ENCODE assay signal across 8 cellular contexts in genomic region chr6:134822920-134823430, GRCh38.
DNase-seq lines count a peak whose midpoint lies in the region; ATAC-seq and TF ChIP-seq lines count a peak whose summit lies in the region.

No MANE protein-coding gene starts in this region.

- H3K4me1 ChIP-seq in DND-41 (ENCODE audit: insufficient read depth, low read length): no peaks in the 10 kb centered on the region
- H3K4me1 ChIP-seq in ovary (ENCODE audit: insufficient read depth): peaks cover 10% of the 10 kb centered on the region

- DNase-seq in DND-41: no peak
- peak in 51 of 76 experiments; percentile 3 to 85 (median 50) for DNase-seq in HUDEP-2 (lab: John Stamatoyannopoulos, UW; ENCODE audit: unreplicated experiment in 76 of 76)
- DNase-seq in NOMO-1 (lab: John Stamatoyannopoulos, UW; ENCODE audit: unreplicated experiment in 2 of 2): peak; percentile 52 to 63
- DNase-seq in activated naive CD4-positive, alpha-beta T cell treated with anti-CD3 and anti-CD28 coated beads, Interleukin-2, amount 50 U/mL, for 16 hours: peak; percentile 24
- peak; percentile 83 for DNase-seq in glomerular visceral epithelial cell (ENCODE audit: extremely low spot score)
- DNase-seq in ovary: peak; percentile 42 to 58 (median 47)

- H3K27ac ChIP-seq in DND-41 (ENCODE audit: low read length): no peak overlapping the region
- H3K27ac ChIP-seq in ovary: peak overlapping the region in 1 of 2 donors; percentile 26

- intact Hi-C loops in ovary (cut with DNase I): loop anchor here (2.0 to 10.0 kb wide), 4 partner anchors 178 to 651 kb away; no protein-coding TSS in a partner anchor

- TF ChIP-seq CTCF in DND-41 (IDR thresholded peaks at IDR 0.05; ENCODE audit: borderline replicate concordance, extremely low read depth, low read length, poor library complexity, severe bottlenecking): peak; percentile 56
- TF ChIP-seq CTCF in ovary (IDR thresholded peaks at IDR 0.05): peak; percentile 73 to 95 (median 92)

- H3K36me3 ChIP-seq in DND-41 (ENCODE audit: insufficient read depth, low read length): no peaks in the 10 kb centered on the region
- no peaks in the 10 kb centered on the region for H3K36me3 ChIP-seq in ovary

- H3K27me3 ChIP-seq in DND-41 (ENCODE audit: insufficient read depth, low read length, poor library complexity) (no peaks in the 10 kb centered on the region), ovary (no peaks in the 10 kb centered on the region)

- H3K9ac ChIP-seq in DND-41 (ENCODE audit: low read depth, low read length): no peak overlapping the region

- H2AFZ ChIP-seq in DND-41 (ENCODE audit: low read depth, low read length): no peak overlapping the region

- H3K4me2 ChIP-seq in DND-41 (ENCODE audit: insufficient read depth, low read length): no peak overlapping the region

- WGBS in ovary, 3 donors: 6 to 13% (median 7%) methylated on average over 10 of the region's 10 CpGs

- H3K4me3 ChIP-seq in DND-41 (ENCODE audit: low read depth in 1 of 2, low read length in 2 of 2) (no peak overlapping the region), ovary (no peak overlapping the region)

- no peaks in the 10 kb centered on the region for H4K20me1 ChIP-seq in DND-41 (ENCODE audit: insufficient read depth, low read length)

- no peak for TF ChIP-seq POLR2A in ovary (IDR thresholded peaks at IDR 0.05)

- no peaks in the 10 kb centered on the region for H3K79me2 ChIP-seq in DND-41 (ENCODE audit: insufficient read depth, low read length)

- no peaks in the 10 kb centered on the region for H3K9me3 ChIP-seq in DND-41 (ENCODE audit: insufficient read depth, low read length, severe bottlenecking)
- no peaks in the 10 kb centered on the region for H3K9me3 ChIP-seq in ovary

- TF ChIP-seq EP300 in ovary (IDR thresholded peaks at IDR 0.05): no peak

- ATAC-seq in DND-41 (ENCODE audit: insufficient read depth, low read depth) (peak; percentile 74), GM21447 (IDR thresholded peaks at IDR 0.05; ENCODE audit: unreplicated experiment) (peak; percentile 89), HG03520 (IDR thresholded peaks at IDR 0.05; ENCODE audit: unreplicated experiment) (no peak)
